Comparison of ENCODE assay signal across 1 cellular context in the genomic region with DNA sequence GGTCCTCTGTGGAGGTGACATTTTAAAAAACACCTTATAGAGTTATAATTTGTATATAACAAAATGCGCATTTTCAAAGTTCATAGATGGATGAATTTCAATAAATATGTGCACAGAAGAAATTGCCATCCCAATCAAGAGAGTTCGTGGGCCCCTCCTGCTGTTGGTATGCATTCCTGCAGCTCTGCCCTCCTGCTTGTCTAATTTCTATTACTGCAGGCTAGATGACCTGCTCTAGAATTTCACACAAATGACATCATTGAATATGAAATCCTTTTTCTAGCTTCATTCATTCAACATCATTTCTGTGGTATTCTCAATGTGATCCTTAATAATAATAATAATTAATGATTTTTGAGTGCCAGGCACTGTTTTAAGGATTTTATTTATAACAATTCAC.
TF ChIP-seq lines count a peak whose summit lies in the region.

No MANE protein-coding gene starts in this region.

TF ChIP-seq in SK-N-SH treated with all-trans-retinoic acid at 6 μM for 48 hours, 23 proteins besides CTCF, POLR2A, EP300 and RAD21 (continued from another document):
- TF ChIP-seq, protein P1, sequence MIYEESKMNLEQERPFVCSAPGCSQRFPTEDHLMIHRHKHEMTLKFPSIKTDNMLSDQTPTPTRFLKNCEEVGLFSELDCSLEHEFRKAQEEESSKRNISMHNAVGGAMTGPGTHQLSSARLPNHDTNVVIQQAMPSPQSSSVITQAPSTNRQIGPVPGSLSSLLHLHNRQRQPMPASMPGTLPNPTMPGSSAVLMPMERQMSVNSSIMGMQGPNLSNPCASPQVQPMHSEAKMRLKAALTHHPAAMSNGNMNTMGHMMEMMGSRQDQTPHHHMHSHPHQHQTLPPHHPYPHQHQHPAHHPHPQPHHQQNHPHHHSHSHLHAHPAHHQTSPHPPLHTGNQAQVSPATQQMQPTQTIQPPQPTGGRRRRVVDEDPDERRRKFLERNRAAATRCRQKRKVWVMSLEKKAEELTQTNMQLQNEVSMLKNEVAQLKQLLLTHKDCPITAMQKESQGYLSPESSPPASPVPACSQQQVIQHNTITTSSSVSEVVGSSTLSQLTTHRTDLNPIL (CRISPR knock-in tag; IDR thresholded peaks at IDR 0.05; ENCODE audit: low read depth), result no peak
- no peak for TF ChIP-seq ZNF70 (CRISPR knock-in tag; IDR thresholded peaks at IDR 0.05)
- TF ChIP-seq SNAI2 (CRISPR knock-in tag; IDR thresholded peaks at IDR 0.05), result no peak
